In the genomic region with DNA sequence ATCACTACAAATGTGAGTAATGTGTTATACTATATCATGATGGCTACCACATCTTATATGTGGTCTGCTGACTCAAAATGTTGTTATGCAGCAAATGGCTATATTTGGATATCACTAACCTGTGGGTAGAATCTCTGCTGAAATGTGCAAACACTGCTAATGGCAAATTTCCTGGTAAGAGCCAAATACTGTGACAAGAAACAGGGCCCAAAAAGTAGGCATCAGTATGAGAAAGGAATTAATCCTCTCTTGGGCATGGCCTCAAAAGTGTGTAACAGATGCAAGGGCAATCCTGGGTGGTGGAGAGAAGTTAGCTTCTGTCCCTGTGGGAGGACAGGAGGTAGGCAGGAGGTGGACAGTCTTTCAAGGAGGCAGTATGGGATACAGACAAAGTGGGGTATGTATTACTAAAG, we compare ENCODE assay signal across 8 cellular contexts. TPM values are rescaled to one million over a fixed set of nuclear protein-coding genes. Genes with fewer than 3 reads are reported as not detected.
DNase-seq lines count a peak whose midpoint lies in the region; ATAC-seq and TF ChIP-seq lines count a peak whose summit lies in the region.

No MANE protein-coding gene starts in this region.

- H3K27ac ChIP-seq in GM23248 (peak overlapping the region; percentile 52), MM.1S (ENCODE audit: low read length) (peak overlapping the region; percentile 50; the same call in 1 of the 2 replicates), foreskin keratinocyte (no peak overlapping the region)

- H3K27me3 ChIP-seq in GM23248 (replicated peaks; ENCODE audit: insufficient read depth) (no peaks in the 10 kb centered on the region), MM.1S (replicated peaks; ENCODE audit: insufficient read depth, low read length) (no peaks in the 10 kb centered on the region), foreskin keratinocyte (no peaks in the 10 kb centered on the region)

- in situ Hi-C loops in GM13976 (cut with MboI; ENCODE audit: low sequenced_read_pairs, unreplicated experiment) (no loop called here), GM23248 (cut with MboI) (no loop called here)

- H3K4me2 ChIP-seq in GM23248 (ENCODE audit: unreplicated experiment): peak overlapping the region; percentile 8
- H3K4me2 ChIP-seq in MM.1S (ENCODE audit: low read depth, low read length): peak overlapping the region; percentile 4; the same call in 1 of the 2 replicates

- H3K79me2 ChIP-seq in GM23248 (ENCODE audit: insufficient read depth): peaks cover 99% of the 10 kb centered on the region
- H3K79me2 ChIP-seq in MM.1S (ENCODE audit: low read length): peaks cover 95% of the 10 kb centered on the region

- H3K9me3 ChIP-seq in GM23248 (ENCODE audit: low read depth) (no peaks in the 10 kb centered on the region), MM.1S (replicated peaks; ENCODE audit: insufficient read depth, low read length) (no peaks in the 10 kb centered on the region)

- H3K4me1 ChIP-seq in GM23248 (ENCODE audit: insufficient read depth) (peaks cover 12% of the 10 kb centered on the region), MM.1S (ENCODE audit: low read length) (peaks cover 13% of the 10 kb centered on the region), foreskin keratinocyte (peaks cover 12% of the 10 kb centered on the region)

- TF ChIP-seq CTCF in GM13976 (IDR thresholded peaks at IDR 0.05; ENCODE audit: borderline replicate concordance, control extremely low read depth, extremely low read depth, insufficient read depth, missing control alignments): no peak
- TF ChIP-seq CTCF in MM.1S (IDR thresholded peaks at IDR 0.05; ENCODE audit: low read length): no peak
- no peak for TF ChIP-seq CTCF in foreskin keratinocyte (conservative IDR thresholded peaks at IDR 0.05)

- H3K9ac ChIP-seq in GM23248: no peak overlapping the region
- no peak overlapping the region for H3K9ac ChIP-seq in MM.1S (ENCODE audit: low read length)

- H3K36me3 ChIP-seq in GM23248 (ENCODE audit: low read depth) (0 out of 2 replicates have a peak, but pooled peaks cover 8% of the 10 kb centered on the region), MM.1S (replicated peaks; ENCODE audit: insufficient read depth, low read length) (no peaks in the 10 kb centered on the region)

- DNase-seq in GM13976 (ENCODE audit: low spot score): peak; percentile 23
- DNase-seq in GM23248: peak; percentile 78
- DNase-seq in MM.1S: peak; percentile 58
- DNase-seq in foreskin keratinocyte: peak; percentile 59 to 69
- DNase-seq in medulla oblongata (ENCODE audit: extremely low spot score): no peak
- no peak for DNase-seq in left colon
- no peak for DNase-seq in posterior cingulate gyrus
- DNase-seq in COLO668 (lab: John Stamatoyannopoulos, UW; ENCODE audit: unreplicated experiment): no peak

- no peaks in the 10 kb centered on the region for H3K9me2 ChIP-seq in GM23248 (ENCODE audit: insufficient read depth)
- H3K9me2 ChIP-seq in MM.1S (replicated peaks; ENCODE audit: insufficient read depth, low read length): no peaks in the 10 kb centered on the region

- H3K4me3 ChIP-seq in GM23248: no peak overlapping the region
- no peak overlapping the region for H3K4me3 ChIP-seq in MM.1S (ENCODE audit: low read length)

- H4K20me1 ChIP-seq in GM23248 (ENCODE audit: insufficient read depth): peaks cover 28% of the 10 kb centered on the region; the same call in 1 of the 2 replicates
- H4K20me1 ChIP-seq in MM.1S (ENCODE audit: insufficient read depth, low read length): peaks cover 4% of the 10 kb centered on the region; the same call in 1 of the 2 replicates

- ATAC-seq in foreskin keratinocyte (peak; percentile 97), left colon (no peak)

- H2AFZ ChIP-seq in GM23248 (no peak overlapping the region), MM.1S (ENCODE audit: low read length) (no peak overlapping the region)

- intact Hi-C loops in left colon (cut with DNase I, micrococcal nuclease) (no loop called here), posterior cingulate gyrus (cut with DNase I) (no loop called here)

- H3F3A ChIP-seq in GM23248 (ENCODE audit: insufficient read depth): peaks cover 12% of the 10 kb centered on the region
- 0 out of 2 replicates have a peak, but pooled peaks cover 5% of the 10 kb centered on the region for H3F3A ChIP-seq in MM.1S (ENCODE audit: insufficient read depth, low read length)

RNA-seq across cellular contexts. Expression of gene ATF2, which starts 13.3 kb away (rescaled TPM):
- total RNA-seq in GM23248 (2014; rRNA removed; shearing (Covaris generic)): 31.7 and 33.8 TPM in 2 replicates
- 26.8 and 29.5 TPM in 2 replicates for polyA plus RNA-seq in GM23248 (2016; fragmentation: Nextera tagmentation; extraction: Ambion mirVana)
- total RNA-seq in foreskin keratinocyte: 34.7 and 37.5 TPM in 2 replicates
- 8.6 and 9.6 TPM in 2 replicates for polyA plus RNA-seq in foreskin keratinocyte
- 10 to 100 TPM; 35.4 to 36.9 TPM for total RNA-seq in left colon

RNA-seq across cellular contexts. Expression of gene ATP5MC3, which starts 26.8 kb away (rescaled TPM):
- 136 and 145 TPM in 2 replicates for total RNA-seq in GM23248 (2014; rRNA removed; shearing (Covaris generic))
- polyA plus RNA-seq in GM23248 (2016; fragmentation: Nextera tagmentation; extraction: Ambion mirVana): 365 and 370 TPM in 2 replicates
- total RNA-seq in foreskin keratinocyte: 312 and 367 TPM in 2 replicates
- 489 and 557 TPM in 2 replicates for polyA plus RNA-seq in foreskin keratinocyte
- 100 to 1,000 TPM; 513 to 713 TPM for total RNA-seq in left colon

Comparison
In these comparisons a context has a peak if more than half of its experiments do, and no peak if none do; other contexts are left out.
1. DNase-seq: peak in GM13976 (single experiment), GM23248 (single experiment), MM.1S (single experiment) and foreskin keratinocyte (2 of 2); none in medulla oblongata (single experiment), left colon (0 of 2), posterior cingulate gyrus (0 of 10) and COLO668 (single experiment).